ENCODE assay signal across 7 cellular contexts in genomic region chr3:170784406-170784805, GRCh38.
"Had no signal": no experiment of that assay in that cellular context is flagged by ENCODE, and none has a peak within 500 bp of the region (broad histone marks: within the 10 kb centered on the region; RNA-seq: fewer than 3 reads in every experiment).

No MANE protein-coding gene starts in this region.

- H3K4me3 Mint-ChIP-seq: H9, IgD-negative memory B cell had no signal

- H3K27ac Mint-ChIP-seq: H9 had no signal

- FAIRE-seq: H1 had no signal

- H3K27ac ChIP-seq: GM23248, HL-60 had no signal

- H3K9me3 Mint-ChIP-seq: H9 had no signal

- H2AFZ ChIP-seq: GM23248 had no signal

- H3K9ac ChIP-seq: GM23248 had no signal

- DNase-seq: GM23248, H9, HCEC 1CT, KG1 had no signal

- H3K4me1 Mint-ChIP-seq: H9, IgD-negative memory B cell had no signal

- H3K4me3 ChIP-seq: GM23248 had no signal
